Comparison of ENCODE assay signal across 1 cellular context in the genomic region with DNA sequence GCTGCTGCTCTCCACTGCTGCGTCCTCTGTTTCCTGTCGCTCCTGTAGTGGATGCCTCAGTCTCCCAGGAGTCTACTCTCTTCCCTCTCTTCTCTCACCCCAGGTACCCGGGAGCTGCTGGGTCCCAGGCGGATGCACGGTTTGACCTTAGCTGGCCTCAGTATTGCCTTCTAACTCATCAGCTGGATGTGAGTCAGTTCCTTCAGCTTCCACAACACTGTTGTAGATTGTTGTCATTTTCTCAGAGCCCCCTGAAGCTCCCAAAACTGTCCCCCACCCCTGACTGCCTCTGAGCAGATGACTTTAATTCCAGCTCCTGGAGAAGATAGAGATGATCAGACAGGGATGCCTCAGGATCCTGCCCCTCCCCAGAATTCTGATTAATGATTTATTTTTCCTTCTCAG.
TF ChIP-seq lines count a peak whose summit lies in the region.

No MANE protein-coding gene starts in this region.

TF ChIP-seq in IMR-90, 13 proteins besides CTCF, POLR2A, EP300 and RAD21:
- TF ChIP-seq RCOR1 (IDR thresholded peaks at IDR 0.05; ENCODE audit: insufficient replicate concordance, low read length), result peak; percentile 40
- peak; percentile 21; the same call in 1 of the 2 replicates for TF ChIP-seq CEBPB (IDR thresholded peaks at IDR 0.05; ENCODE audit: low read depth, low read length)
- TF ChIP-seq FOS (IDR thresholded peaks at IDR 0.05; ENCODE audit: low read depth, low read length), result 0 out of 2 replicates have a peak, but pooled peaks have one; percentile 22
- no peak for TF ChIP-seq NFE2L2 (IDR thresholded peaks at IDR 0.05; ENCODE audit: low read depth, low read length)
